ENCODE assay signal across 8 cellular contexts in genomic region chrX:19544693-19545305, GRCh38. TPM values are rescaled to one million over a fixed set of nuclear protein-coding genes. Genes with fewer than 3 reads are reported as not detected.
A peak's percentile ranks its signal among the peaks of the same experiment; 100 is the strongest.
DNase-seq lines count a peak whose midpoint lies in the region; ATAC-seq and TF ChIP-seq lines count a peak whose summit lies in the region.

No MANE protein-coding gene starts in this region.

- POLR2A ChIA-PET in activated CD4-positive, alpha-beta memory T cell treated with anti-CD3 and anti-CD28 coated beads, Interleukin-2, amount 10 ng/mL, durations not matched to agents 7 days and 5 days (lab: Charles Lee) = no interaction called here

- H3K27me3 Mint-ChIP-seq in activated CD4-positive, alpha-beta memory T cell treated with anti-CD3 and anti-CD28 coated beads, Interleukin-2, amount 10 ng/mL, durations not matched to agents 7 days and 5 days = no peaks in the 10 kb centered on the region
- H3K27me3 Mint-ChIP-seq in natural killer cell treated with Interleukin-12 subunit alpha and Interleukin-12 subunit beta and Interleukin-15 and Interleukin-18, amount 100 ng/mL, for 72 hours = peaks cover 0 to 3% of the 10 kb centered on the region in 2 donors

- peak; percentile 16 for DNase-seq in Caki2 (ENCODE audit: low read depth)
- peak; percentile 15 for DNase-seq in NCI-H2029 treated with DMSO at 0.1 percent for 48 hours (lab: John Stamatoyannopoulos, UW)
- DNase-seq in activated CD4-positive, alpha-beta memory T cell treated with anti-CD3 and anti-CD28 coated beads, Interleukin-2, amount 10 ng/mL, durations not matched to agents 7 days and 5 days = peak; percentile 38
- DNase-seq in fibroblast of mammary gland (ENCODE audit: low read depth) = peak; percentile 69
- DNase-seq in natural killer cell treated with Interleukin-12 subunit alpha and Interleukin-12 subunit beta and Interleukin-15 and Interleukin-18, amount 100 ng/mL, for 72 hours (ENCODE audit: low spot score) = no peak

- H3K4me3 ChIP-seq in fibroblast of mammary gland (ENCODE audit: control insufficient read depth, low read depth, low read length) = no peak overlapping the region

- H3K4me3 Mint-ChIP-seq in activated CD4-positive, alpha-beta memory T cell treated with anti-CD3 and anti-CD28 coated beads, Interleukin-2, amount 10 ng/mL, durations not matched to agents 7 days and 5 days = no peak overlapping the region
- no peak overlapping the region for H3K4me3 Mint-ChIP-seq in natural killer cell treated with Interleukin-12 subunit alpha and Interleukin-12 subunit beta and Interleukin-15 and Interleukin-18, amount 100 ng/mL, for 72 hours

- peaks cover 73% of the 10 kb centered on the region for H3K36me3 Mint-ChIP-seq in activated CD4-positive, alpha-beta memory T cell treated with anti-CD3 and anti-CD28 coated beads, Interleukin-2, amount 10 ng/mL, durations not matched to agents 7 days and 5 days (ENCODE audit: low read depth)
- H3K36me3 Mint-ChIP-seq in natural killer cell treated with Interleukin-12 subunit alpha and Interleukin-12 subunit beta and Interleukin-15 and Interleukin-18, amount 100 ng/mL, for 72 hours = peaks cover 23% of the 10 kb centered on the region

- no peak for TF ChIP-seq POLR2A in GM18505 (IDR thresholded peaks at IDR 0.05; ENCODE audit: borderline replicate concordance, extremely low read depth, insufficient read depth, insufficient read length)

- in situ Hi-C loops in Caki2 (cut with HindIII; ENCODE audit: low pct_unique_long_range_greater_than_20kb, low sequenced_read_pairs) = no loop called here

- no peaks in the 10 kb centered on the region for H3K9me3 Mint-ChIP-seq in activated CD4-positive, alpha-beta memory T cell treated with anti-CD3 and anti-CD28 coated beads, Interleukin-2, amount 10 ng/mL, durations not matched to agents 7 days and 5 days
- no peaks in the 10 kb centered on the region for H3K9me3 Mint-ChIP-seq in natural killer cell treated with Interleukin-12 subunit alpha and Interleukin-12 subunit beta and Interleukin-15 and Interleukin-18, amount 100 ng/mL, for 72 hours

- peak; percentile 93 for TF ChIP-seq CTCF in fibroblast of mammary gland (conservative IDR thresholded peaks at IDR 0.05; ENCODE audit: control insufficient read depth, insufficient read depth, low read depth, low read length)

- peaks cover 36% of the 10 kb centered on the region for H3K4me1 Mint-ChIP-seq in activated CD4-positive, alpha-beta memory T cell treated with anti-CD3 and anti-CD28 coated beads, Interleukin-2, amount 10 ng/mL, durations not matched to agents 7 days and 5 days
- H3K4me1 Mint-ChIP-seq in natural killer cell treated with Interleukin-12 subunit alpha and Interleukin-12 subunit beta and Interleukin-15 and Interleukin-18, amount 100 ng/mL, for 72 hours (ENCODE audit: low read depth in 2 of 2) = peaks cover 21 to 27% of the 10 kb centered on the region in 2 donors

- ATAC-seq in GM21529 (IDR thresholded peaks at IDR 0.05; ENCODE audit: unreplicated experiment) = peak; percentile 75
- ATAC-seq in natural killer cell treated with Interleukin-12 subunit alpha and Interleukin-12 subunit beta and Interleukin-15 and Interleukin-18, amount 100 ng/mL, for 72 hours = peak in 1 of 2 donors; percentile 66
- ATAC-seq in HG02973 (IDR thresholded peaks at IDR 0.05; ENCODE audit: unreplicated experiment) = no peak
- no peak for ATAC-seq in GM18505 (IDR thresholded peaks at IDR 0.05; ENCODE audit: unreplicated experiment)

- CTCF ChIA-PET in activated CD4-positive, alpha-beta memory T cell treated with anti-CD3 and anti-CD28 coated beads, Interleukin-2, amount 10 ng/mL, durations not matched to agents 7 days and 5 days (lab: Charles Lee) = interaction anchor here (1.0 kb wide), 1 partner anchor 344 kb away, joined by 3 read pairs; no protein-coding TSS in a partner anchor

- H3K27ac Mint-ChIP-seq in activated CD4-positive, alpha-beta memory T cell treated with anti-CD3 and anti-CD28 coated beads, Interleukin-2, amount 10 ng/mL, durations not matched to agents 7 days and 5 days = no peak overlapping the region
- peak overlapping the region; percentile 57 to 65 for H3K27ac Mint-ChIP-seq in natural killer cell treated with Interleukin-12 subunit alpha and Interleukin-12 subunit beta and Interleukin-15 and Interleukin-18, amount 100 ng/mL, for 72 hours

RNA-seq across cellular contexts. Expression of gene MAP3K15, which starts 29.5 kb away (rescaled TPM):
- total RNA-seq in Caki2 (2014; rRNA removed; shearing (Covaris generic); ENCODE audit: low replicate concordance) = 0.70 and 1.6 TPM in 2 replicates
- total RNA-seq in activated CD4-positive, alpha-beta memory T cell treated with anti-CD3 and anti-CD28 coated beads, Interleukin-2, amount 10 ng/mL, durations not matched to agents 7 days and 5 days = under 1 TPM; 0.28 to 0.38 TPM
- total RNA-seq in natural killer cell treated with Interleukin-12 subunit alpha and Interleukin-12 subunit beta and Interleukin-15 and Interleukin-18, amount 100 ng/mL, for 72 hours = under 1 TPM in 1 of 2 donors, not detected in 1; 0.17 TPM
